Comparison of ENCODE assay signal across 12 cellular contexts in genomic region chr14:54312166-54312801, GRCh38.
DNase-seq lines count a peak whose midpoint lies in the region; ATAC-seq and TF ChIP-seq lines count a peak whose summit lies in the region.
"Had no signal": no experiment of that assay in that cellular context is flagged by ENCODE, and none has a peak within 500 bp of the region (broad histone marks: within the 10 kb centered on the region; RNA-seq: fewer than 3 reads in every experiment).

No MANE protein-coding gene starts in this region.

- CTCF ChIA-PET in Panc1 (lab: Charles Lee): no interaction called here

- 10 to 43% methylated on average over 1 of the region's 3 CpGs for WGBS in esophagus squamous epithelium, 2 donors
- WGBS in thyroid gland, 2 donors: 80 to 83% methylated on average over 3 of the region's 3 CpGs

- ATAC-seq in Panc1 (peak; percentile 94), SK-N-SH treated with all-trans-retinoic acid at 6 μM for 48 hours (no peak)
- ATAC-seq: activated CD4-positive, alpha-beta T cell treated with anti-CD3 and anti-CD28 coated beads for 36 hours had no signal

- H3K4me3 ChIP-seq in Panc1 (ENCODE audit: low read depth in 2 of 2, low read length in 2 of 2) (no peak overlapping the region), esophagus squamous epithelium (no peak overlapping the region), thyroid gland (replicated peaks in 1 of 3) (no peak overlapping the region)
- H3K4me3 ChIP-seq: testis had no signal

- no peak for TF ChIP-seq POLR2A in esophagus squamous epithelium (IDR thresholded peaks at IDR 0.05)
- no peak for TF ChIP-seq POLR2A in thyroid gland (IDR thresholded peaks at IDR 0.05)

- H3K9me3 ChIP-seq in Panc1 (ENCODE audit: control insufficient read depth, insufficient read depth, low read depth, low read length) (no peaks in the 10 kb centered on the region), esophagus squamous epithelium (no peaks in the 10 kb centered on the region), thyroid gland (no peaks in the 10 kb centered on the region)
- H3K9me3 ChIP-seq: testis had no signal

- H3K36me3 ChIP-seq in Panc1 (ENCODE audit: control insufficient read depth, insufficient read depth, low read length) (no peaks in the 10 kb centered on the region), esophagus squamous epithelium (no peaks in the 10 kb centered on the region), thyroid gland (no peaks in the 10 kb centered on the region)

- H3K4me1 ChIP-seq in Panc1 (ENCODE audit: control insufficient read depth, insufficient read depth, low read length): no peaks in the 10 kb centered on the region
- peaks cover 0 to 25% (median 0%) of the 10 kb centered on the region in 3 donors for H3K4me1 ChIP-seq in esophagus squamous epithelium
- H3K4me1 ChIP-seq in thyroid gland: peaks cover 4 to 23% of the 10 kb centered on the region in 2 donors
- H3K4me1 ChIP-seq: testis had no signal

- POLR2A ChIA-PET in Panc1 (lab: Charles Lee): no interaction called here

- intact Hi-C loops in Panc1 (cut with micrococcal nuclease; ENCODE audit: unreplicated experiment): no loop called here
- intact Hi-C loops in esophagus squamous epithelium (cut with DNase I): no loop called here
- intact Hi-C loops in thyroid gland (cut with DNase I): no loop called here

- no peaks in the 10 kb centered on the region for H3K27me3 ChIP-seq in Panc1 (ENCODE audit: control insufficient read depth, insufficient read depth, low read length)
- H3K27me3 ChIP-seq in esophagus squamous epithelium: no peaks in the 10 kb centered on the region
- H3K27me3 ChIP-seq in thyroid gland: no peaks in the 10 kb centered on the region
- H3K27me3 ChIP-seq: testis had no signal

- no TSS peak for BruUV-seq in Panc1 (replicated peaks; lab: Mats Ljungman, UMichigan)

- no peak overlapping the region for H3K27ac ChIP-seq in Panc1 (ENCODE audit: low read length)
- peak overlapping the region; percentile 27 to 59 (median 55) for H3K27ac ChIP-seq in esophagus squamous epithelium
- H3K27ac ChIP-seq in thyroid gland: no peak overlapping the region
- H3K27ac ChIP-seq: testis had no signal

- TF ChIP-seq CTCF in Panc1 (IDR thresholded peaks at IDR 0.05): no peak
- TF ChIP-seq CTCF in esophagus squamous epithelium (IDR thresholded peaks at IDR 0.05): no peak
- no peak for TF ChIP-seq CTCF in thyroid gland (IDR thresholded peaks at IDR 0.05)

- in situ Hi-C loops in Panc1 (cut with HindIII; ENCODE audit: low pct_unique_long_range_greater_than_20kb, low sequenced_read_pairs): no loop called here

- DNase-seq in ELR (ENCODE audit: low read depth): peak; percentile 98
- no peak for DNase-seq in Panc1 (ENCODE audit: low read depth, low spot score)
- no peak for DNase-seq in esophagus squamous epithelium (lab: John Stamatoyannopoulos, UW)
- peak; percentile 98 for DNase-seq in renal cortical epithelial cell (ENCODE audit: low read depth)
- no peak for DNase-seq in NCI-H2171 (lab: John Stamatoyannopoulos, UW)
- DNase-seq in thyroid gland: no peak
- no peak for DNase-seq in NCI-H146 (lab: John Stamatoyannopoulos, UW)
- DNase-seq: activated CD4-positive, alpha-beta T cell treated with anti-CD3 and anti-CD28 coated beads for 36 hours; caudate nucleus; NK-92 treated with Interleukin-12 subunit alpha and Interleukin-12 subunit beta, amount 100 ng/mL, for 24 hours; testis had no signal

TF ChIP-seq in SK-N-SH treated with all-trans-retinoic acid at 6 μM for 48 hours, 23 proteins besides CTCF, POLR2A, EP300 and RAD21:
- TF ChIP-seq TOX (CRISPR knock-in tag; IDR thresholded peaks at IDR 0.05; ENCODE audit: borderline replicate concordance) (no peak), ZNF70 (CRISPR knock-in tag; IDR thresholded peaks at IDR 0.05) (no peak)

Comparison
In these comparisons a context has a peak if more than half of its experiments do, and no peak if none do; other contexts are left out.
1. DNase-seq: peak in ELR (single experiment) and renal cortical epithelial cell (single experiment); none in Panc1 (single experiment), esophagus squamous epithelium (single experiment), NCI-H2171 (single experiment), thyroid gland (0 of 2) and NCI-H146 (single experiment).
2. H3K27ac ChIP-seq: peak in esophagus squamous epithelium (4 of 4); none in Panc1 (single experiment) and thyroid gland (0 of 3).